1 cellular context compared by ENCODE assay signal in genomic region chr1:92747735-92748134, GRCh38.
TF ChIP-seq lines count a peak whose summit lies in the region.

No MANE protein-coding gene starts in this region.

TF ChIP-seq in HepG2, 621 proteins besides CTCF, POLR2A, EP300 and RAD21 (continued from another document):
- TF ChIP-seq ZBTB25 (CRISPR knock-in tag; IDR thresholded peaks at IDR 0.05) (no peak), ZNF333 (CRISPR knock-in tag; IDR thresholded peaks at IDR 0.05; ENCODE audit: borderline replicate concordance) (no peak), ZSCAN5A (CRISPR knock-in tag; IDR thresholded peaks at IDR 0.05; ENCODE audit: borderline replicate concordance) (no peak), ONECUT2 (CRISPR knock-in tag; IDR thresholded peaks at IDR 0.05) (no peak), HHEX (CRISPR knock-in tag; IDR thresholded peaks at IDR 0.05) (no peak), MED8 (CRISPR knock-in tag; IDR thresholded peaks at IDR 0.05; ENCODE audit: insufficient replicate concordance) (no peak), CBX5 (CRISPR knock-in tag; IDR thresholded peaks at IDR 0.05; ENCODE audit: borderline replicate concordance) (no peak), ZNF839 (CRISPR knock-in tag; IDR thresholded peaks at IDR 0.05; ENCODE audit: borderline replicate concordance) (no peak), ZNF430 (CRISPR knock-in tag; IDR thresholded peaks at IDR 0.05) (no peak), EEA1 (CRISPR knock-in tag; IDR thresholded peaks at IDR 0.05; ENCODE audit: borderline replicate concordance) (no peak), CBFB (CRISPR knock-in tag; IDR thresholded peaks at IDR 0.05) (no peak), ZNF10 (CRISPR knock-in tag; IDR thresholded peaks at IDR 0.05; ENCODE audit: borderline replicate concordance, low read depth) (no peak), JDP2 (CRISPR knock-in tag; IDR thresholded peaks at IDR 0.05; ENCODE audit: borderline replicate concordance) (no peak), NR2F2 (IDR thresholded peaks at IDR 0.05; ENCODE audit: borderline replicate concordance, low read depth) (no peak)
- TF ChIP-seq, protein P1, sequence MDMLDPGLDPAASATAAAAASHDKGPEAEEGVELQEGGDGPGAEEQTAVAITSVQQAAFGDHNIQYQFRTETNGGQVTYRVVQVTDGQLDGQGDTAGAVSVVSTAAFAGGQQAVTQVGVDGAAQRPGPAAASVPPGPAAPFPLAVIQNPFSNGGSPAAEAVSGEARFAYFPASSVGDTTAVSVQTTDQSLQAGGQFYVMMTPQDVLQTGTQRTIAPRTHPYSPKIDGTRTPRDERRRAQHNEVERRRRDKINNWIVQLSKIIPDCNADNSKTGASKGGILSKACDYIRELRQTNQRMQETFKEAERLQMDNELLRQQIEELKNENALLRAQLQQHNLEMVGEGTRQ (IDR thresholded peaks at IDR 0.05; ENCODE audit: low read depth, low read length), result no peak
- TF ChIP-seq, protein P1 (CRISPR knock-in tag; IDR thresholded peaks at IDR 0.05; ENCODE audit: borderline replicate concordance), result no peak
TF ChIP-seq in HepG2: peak in this region for 0.
